11 cellular contexts compared by ENCODE assay signal in the genomic region with DNA sequence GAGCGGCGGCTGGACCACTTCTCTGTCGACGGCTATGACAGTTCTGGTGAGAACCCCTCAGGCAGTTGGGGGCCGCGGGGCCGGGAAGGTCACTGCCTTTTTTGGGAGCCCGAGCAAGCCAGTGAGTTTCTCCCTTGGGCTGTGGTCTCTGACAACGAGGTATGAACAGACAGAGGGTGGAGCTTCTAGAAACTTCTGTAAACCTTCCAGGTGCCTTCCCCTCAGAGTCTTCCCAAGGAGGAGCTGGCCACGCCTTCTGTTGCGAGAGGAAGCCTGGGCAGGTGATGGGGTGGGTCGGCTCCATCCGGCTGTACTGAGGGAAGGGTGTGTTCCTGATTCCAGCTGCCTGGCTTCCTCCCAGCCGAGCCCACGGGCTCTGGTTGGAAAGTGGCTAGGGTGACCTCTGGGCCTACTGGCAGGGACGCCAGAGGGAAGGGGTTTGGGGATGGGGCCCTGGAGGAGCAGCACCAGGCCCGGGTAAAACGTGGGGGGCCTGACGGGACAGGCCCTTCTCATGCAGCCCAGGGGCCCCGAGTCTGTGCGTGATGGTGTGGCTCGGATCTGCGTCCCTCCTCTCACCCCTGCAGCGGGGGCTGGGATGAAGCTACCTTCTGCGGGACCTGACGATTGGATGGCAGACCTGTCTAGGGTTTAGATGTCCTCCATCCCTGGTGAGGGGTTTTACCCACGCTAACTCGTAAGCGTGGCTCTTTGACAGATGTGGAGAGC.
DNase-seq lines count a peak whose midpoint lies in the region; ATAC-seq and TF ChIP-seq lines count a peak whose summit lies in the region.
"Had no signal": no experiment of that assay in that cellular context is flagged by ENCODE, and none has a peak within 500 bp of the region (broad histone marks: within the 10 kb centered on the region; RNA-seq: fewer than 3 reads in every experiment).

No MANE protein-coding gene starts in this region.

- no peak for ATAC-seq in esophagus mucosa
- ATAC-seq: pancreas had no signal

- no peak overlapping the region for H2AFZ ChIP-seq in osteoblast (ENCODE audit: low read length)

- no peak overlapping the region for H3K9ac ChIP-seq in BLaER1

- H3K9me3 ChIP-seq in BLaER1: no peaks in the 10 kb centered on the region
- H3K9me3 ChIP-seq in osteoblast (ENCODE audit: low read depth, low read length): peaks cover 4% of the 10 kb centered on the region
- H3K9me3 ChIP-seq: pancreas had no signal

- H3K4me2 ChIP-seq in BLaER1: no peak overlapping the region
- no peak overlapping the region for H3K4me2 ChIP-seq in osteoblast (ENCODE audit: insufficient read depth, low read length)

- in situ Hi-C loops in GM13976 (cut with MboI; ENCODE audit: low sequenced_read_pairs, unreplicated experiment): no loop called here

- no peaks in the 10 kb centered on the region for H3K27me3 ChIP-seq in BLaER1
- no peaks in the 10 kb centered on the region for H3K27me3 ChIP-seq in osteoblast (ENCODE audit: insufficient read depth, low read length)
- H3K27me3 ChIP-seq: pancreas had no signal

- H3K27ac ChIP-seq in BLaER1: 0 out of 2 replicates have a peak overlapping the region, but pooled peaks have one; percentile 22
- H3K27ac ChIP-seq in osteoblast (ENCODE audit: low read depth, low read length): no peak overlapping the region
- H3K27ac ChIP-seq: pancreas had no signal

- H3K4me3 ChIP-seq in BLaER1 (no peak overlapping the region), osteoblast (ENCODE audit: insufficient read depth, low read length) (no peak overlapping the region)
- H3K4me3 ChIP-seq: pancreas had no signal

- no peaks in the 10 kb centered on the region for H4K20me1 ChIP-seq in BLaER1
- H4K20me1 ChIP-seq in osteoblast (ENCODE audit: insufficient read depth, low read length): no peaks in the 10 kb centered on the region

- H3K36me3 ChIP-seq in BLaER1: no peaks in the 10 kb centered on the region; the same call in 1 of the 2 replicates
- no peaks in the 10 kb centered on the region for H3K36me3 ChIP-seq in osteoblast (ENCODE audit: insufficient read depth, low read length)

- TF ChIP-seq CTCF in GM13976 (IDR thresholded peaks at IDR 0.05; ENCODE audit: borderline replicate concordance, control extremely low read depth, extremely low read depth, insufficient read depth, missing control alignments) (no peak), osteoblast (IDR thresholded peaks at IDR 0.05; ENCODE audit: extremely low read depth, low read depth, low read length) (no peak)

- H3K4me1 ChIP-seq in BLaER1 (peaks cover under 1% of the 10 kb centered on the region), osteoblast (ENCODE audit: insufficient read depth, low read length) (no peaks in the 10 kb centered on the region)
- H3K4me1 ChIP-seq: pancreas had no signal

- DNase-seq in GM13976 (ENCODE audit: low spot score) (peak; percentile 14), cardiac septum (ENCODE audit: low spot score) (peak; percentile 62), osteoblast (ENCODE audit: insufficient read length, low spot score, missing footprints) (peak; percentile 57), RKO (ENCODE audit: low spot score) (no peak), T-helper 9 cell (no peak), NCI-H2107 (lab: John Stamatoyannopoulos, UW) (no peak)
- DNase-seq: NCI-H1417 treated with DMSO at 0.1 percent for 48 hours, NCI-H510A treated with DMSO at 0.1 percent for 48 hours had no signal

- H3K79me2 ChIP-seq in osteoblast (ENCODE audit: insufficient read depth, low read length): no peaks in the 10 kb centered on the region

- intact Hi-C loops in cardiac septum (cut with DNase I): no loop called here

Comparison
In these comparisons a context has a peak if more than half of its experiments do, and no peak if none do; other contexts are left out.
1. DNase-seq: peak in GM13976 (single experiment), cardiac septum (single experiment) and osteoblast (single experiment); none in RKO (single experiment), T-helper 9 cell (single experiment) and NCI-H2107 (single experiment).